ENCODE assay signal across 22 cellular contexts in genomic region chr16:60646631-60647030, GRCh38.
A peak's percentile ranks its signal among the peaks of the same experiment; 100 is the strongest.
DNase-seq lines count a peak whose midpoint lies in the region; FAIRE-seq and TF ChIP-seq lines count a peak whose summit lies in the region.
"Had no signal": no experiment of that assay in that cellular context is flagged by ENCODE, and none has a peak within 500 bp of the region (broad histone marks: within the 10 kb centered on the region; RNA-seq: fewer than 3 reads in every experiment).

No MANE protein-coding gene starts in this region.

- H3K9ac ChIP-seq in mammary epithelial cell (ENCODE audit: insufficient read depth, low read length), result no peak overlapping the region
- no peak overlapping the region for H3K9ac ChIP-seq in astrocyte (ENCODE audit: low read length)
- H3K9ac ChIP-seq in keratinocyte (ENCODE audit: control insufficient read depth, extremely low read depth, insufficient read depth, low read length), result no peak overlapping the region
- H3K9ac ChIP-seq: BLaER1 treated with 17β-estradiol and CSF1 and Interleukin-3, amounts not matched to agents 10 nM and 100 nM had no signal

- H3K79me2 ChIP-seq in mammary epithelial cell (ENCODE audit: insufficient read depth, low read length) (no peaks in the 10 kb centered on the region), astrocyte (ENCODE audit: insufficient read depth, low read length) (no peaks in the 10 kb centered on the region), keratinocyte (ENCODE audit: control insufficient read depth, insufficient read depth, low read length) (no peaks in the 10 kb centered on the region)

- H3K27me3 Mint-ChIP-seq in astrocyte (ENCODE audit: low read depth, unreplicated experiment), result no peaks in the 10 kb centered on the region
- H3K27me3 Mint-ChIP-seq in glutamatergic neuron (ENCODE audit: unreplicated experiment), result no peaks in the 10 kb centered on the region
- H3K27me3 Mint-ChIP-seq: B cell; CD4-positive, alpha-beta T cell had no signal

- H3K9me3 Mint-ChIP-seq in astrocyte (ENCODE audit: unreplicated experiment) (peaks cover 2% of the 10 kb centered on the region), glutamatergic neuron (ENCODE audit: unreplicated experiment) (no peaks in the 10 kb centered on the region)

- no peaks in the 10 kb centered on the region for H4K20me1 ChIP-seq in mammary epithelial cell (ENCODE audit: insufficient read depth, low read length)
- H4K20me1 ChIP-seq in astrocyte (ENCODE audit: insufficient read depth, low read length), result no peaks in the 10 kb centered on the region
- no peaks in the 10 kb centered on the region for H4K20me1 ChIP-seq in keratinocyte (ENCODE audit: control insufficient read depth, extremely low read depth, insufficient read depth, low read length)
- H4K20me1 ChIP-seq: BLaER1 treated with 17β-estradiol and CSF1 and Interleukin-3, amounts not matched to agents 10 nM and 100 nM had no signal

- 26% methylated on average over 4 of the region's 4 CpGs for WGBS in mammary epithelial cell (ENCODE audit: low coverage, missing lambda C conversion rate)

- no peak overlapping the region for H3K4me3 ChIP-seq in mammary epithelial cell (replicated peaks in 1 of 3; ENCODE audit: insufficient read depth in 1 of 3, low read depth in 2 of 3, low read length in 3 of 3)
- H3K4me3 ChIP-seq in breast epithelium, result no peak overlapping the region
- H3K4me3 ChIP-seq in astrocyte (ENCODE audit: insufficient read depth, low read depth, low read length), result no peak overlapping the region
- H3K4me3 ChIP-seq in keratinocyte (ENCODE audit: control insufficient read depth in 2 of 3, extremely low read depth in 1 of 3, insufficient read depth in 2 of 3, low read depth in 1 of 3, low read length in 3 of 3), result no peak overlapping the region
- H3K4me3 ChIP-seq: A549; BLaER1 treated with 17β-estradiol and CSF1 and Interleukin-3, amounts not matched to agents 10 nM and 100 nM had no signal

- dilution Hi-C loops in mammary epithelial cell (cut with HindIII; ENCODE audit: low sequenced_read_pairs), result no loop called here
- dilution Hi-C loops in keratinocyte (cut with MboI; ENCODE audit: extremely low pct_ligation_motif_present, low sequenced_read_pairs), result no loop called here

- H3K27ac ChIP-seq in mammary epithelial cell (ENCODE audit: insufficient read depth, low read depth, low read length) (peak overlapping the region; percentile 50), breast epithelium (no peak overlapping the region), astrocyte (ENCODE audit: low read depth, low read length) (no peak overlapping the region), keratinocyte (ENCODE audit: control insufficient read depth, insufficient read depth, low read length) (no peak overlapping the region)
- H3K27ac ChIP-seq: 22Rv1; A549; BLaER1 treated with 17β-estradiol and CSF1 and Interleukin-3, amounts not matched to agents 10 nM and 100 nM; C4-2B had no signal

- H3K27me3 ChIP-seq in mammary epithelial cell (ENCODE audit: insufficient read depth, low read length), result no peaks in the 10 kb centered on the region
- H3K27me3 ChIP-seq in breast epithelium, result no peaks in the 10 kb centered on the region
- H3K27me3 ChIP-seq in astrocyte (ENCODE audit: insufficient read depth, low read length), result no peaks in the 10 kb centered on the region
- H3K27me3 ChIP-seq in keratinocyte (ENCODE audit: control insufficient read depth, extremely low read depth, insufficient read depth, low read length), result no peaks in the 10 kb centered on the region
- H3K27me3 ChIP-seq: BLaER1 treated with 17β-estradiol and CSF1 and Interleukin-3, amounts not matched to agents 10 nM and 100 nM had no signal

- TF ChIP-seq CTCF in mammary epithelial cell (conservative IDR thresholded peaks at IDR 0.05 in 1 of 2, IDR thresholded peaks at IDR 0.05 in 1 of 2; ENCODE audit: extremely low read depth in 1 of 2, insufficient read depth in 1 of 2, low read depth in 1 of 2, low read length in 2 of 2), result no peak
- no peak for TF ChIP-seq CTCF in breast epithelium (IDR thresholded peaks at IDR 0.05)
- TF ChIP-seq CTCF in astrocyte (IDR thresholded peaks at IDR 0.05; ENCODE audit: insufficient read depth, low read depth, low read length), result no peak
- TF ChIP-seq CTCF in keratinocyte (optimal IDR thresholded peaks at IDR 0.05 in 1 of 3, IDR thresholded peaks at IDR 0.05 in 1 of 3, conservative IDR thresholded peaks at IDR 0.05 in 1 of 3; ENCODE audit: extremely low read depth in 1 of 3, insufficient read depth in 2 of 3, low read length in 3 of 3), result no peak
- no peak for TF ChIP-seq CTCF in glutamatergic neuron (IDR thresholded peaks at IDR 0.05; ENCODE audit: partially characterized antibody, unreplicated experiment)

- H2AFZ ChIP-seq in mammary epithelial cell (ENCODE audit: low read depth, low read length) (peak overlapping the region; percentile 17), astrocyte (ENCODE audit: low read depth, low read length) (no peak overlapping the region), keratinocyte (ENCODE audit: control insufficient read depth, low read length) (no peak overlapping the region)

- no peak for TF ChIP-seq POLR2A in breast epithelium (IDR thresholded peaks at IDR 0.05)

- H3K9me3 ChIP-seq in mammary epithelial cell (replicated peaks; ENCODE audit: insufficient read depth, low read length) (no peaks in the 10 kb centered on the region), breast epithelium (no peaks in the 10 kb centered on the region), astrocyte (ENCODE audit: insufficient read depth, low read depth, low read length) (peaks cover under 1% of the 10 kb centered on the region), keratinocyte (ENCODE audit: control insufficient read depth, low read depth, low read length) (peaks cover 2% of the 10 kb centered on the region)
- H3K9me3 ChIP-seq: A549; BLaER1 treated with 17β-estradiol and CSF1 and Interleukin-3, amounts not matched to agents 10 nM and 100 nM; Caco-2 had no signal

- no peaks in the 10 kb centered on the region for H3K9me1 ChIP-seq in keratinocyte (ENCODE audit: control insufficient read depth, extremely low read depth, insufficient read depth, low read length)

- FAIRE-seq in astrocyte (lab: Jason Lieb, UNC) (no peak), keratinocyte (lab: Jason Lieb, UNC) (no peak)
- FAIRE-seq: A549, G401.6, GM12891, GM19239 had no signal

- H3K27ac Mint-ChIP-seq in astrocyte (ENCODE audit: unreplicated experiment) (no peak overlapping the region), glutamatergic neuron (ENCODE audit: unreplicated experiment) (no peak overlapping the region)
- H3K27ac Mint-ChIP-seq: B cell; CD4-positive, alpha-beta T cell; CD8-positive, alpha-beta T cell had no signal

- intact Hi-C loops in mammary epithelial cell (cut with micrococcal nuclease), result no loop called here
- intact Hi-C loops in breast epithelium (cut with DNase I; ENCODE audit: low total_unique reads), result loop anchor here (10.0 kb wide), 1 partner anchor 472 kb away; no protein-coding TSS in a partner anchor

- H3K36me3 ChIP-seq in mammary epithelial cell (ENCODE audit: insufficient read depth, low read length) (no peaks in the 10 kb centered on the region), breast epithelium (no peaks in the 10 kb centered on the region), astrocyte (ENCODE audit: insufficient read depth, low read length) (no peaks in the 10 kb centered on the region), keratinocyte (ENCODE audit: control insufficient read depth in 2 of 2, extremely low read depth in 1 of 2, insufficient read depth in 2 of 2, low read length in 2 of 2) (no peaks in the 10 kb centered on the region)
- H3K36me3 ChIP-seq: BLaER1 treated with 17β-estradiol and CSF1 and Interleukin-3, amounts not matched to agents 10 nM and 100 nM had no signal

- H3K4me2 ChIP-seq in mammary epithelial cell (ENCODE audit: insufficient read depth, low read depth, low read length), result no peak overlapping the region
- no peak overlapping the region for H3K4me2 ChIP-seq in astrocyte (ENCODE audit: low read length)
- H3K4me2 ChIP-seq in keratinocyte (ENCODE audit: control insufficient read depth, extremely low read depth, insufficient read depth, low read depth, low read length), result no peak overlapping the region
- H3K4me2 ChIP-seq: A549; BLaER1 treated with 17β-estradiol and CSF1 and Interleukin-3, amounts not matched to agents 10 nM and 100 nM had no signal

- no peak overlapping the region for H3K4me3 Mint-ChIP-seq in astrocyte (ENCODE audit: unreplicated experiment)
- no peak overlapping the region for H3K4me3 Mint-ChIP-seq in glutamatergic neuron (ENCODE audit: unreplicated experiment)
- H3K4me3 Mint-ChIP-seq: B cell; CD4-positive, alpha-beta T cell; CD8-positive, alpha-beta T cell had no signal

- BruUV-seq in mammary epithelial cell (replicated peaks; lab: Mats Ljungman, UMichigan), result no TSS peak

- DNase-seq in mammary epithelial cell, result no peak
- DNase-seq in breast epithelium (ENCODE audit: low spot score in 2 of 2), result no peak
- peak; percentile 10 for DNase-seq in astrocyte (ENCODE audit: low read depth)
- peak; percentile 38 for DNase-seq in keratinocyte (ENCODE audit: low read depth, low spot score)
- no peak for DNase-seq in activated CD4-positive, alpha-beta T cell treated with anti-CD3 and anti-CD28 coated beads, Interleukin-2, amount 50 U/mL, for 4 hours
- no peak for DNase-seq in pons (ENCODE audit: low spot score)
- DNase-seq in glutamatergic neuron, result no peak
- DNase-seq: AML-193; Caco-2; Calu3; CD4-positive, alpha-beta T cell; CD8-positive, alpha-beta T cell; DMS79 treated with DMSO at 0.1 percent for 48 hours; GF-D8 had no signal

- H3K4me1 Mint-ChIP-seq in astrocyte (ENCODE audit: low read depth, unreplicated experiment) (peaks cover 15% of the 10 kb centered on the region), glutamatergic neuron (ENCODE audit: low read depth, unreplicated experiment) (no peaks in the 10 kb centered on the region)
- H3K4me1 Mint-ChIP-seq: B cell had no signal

- peaks cover 30% of the 10 kb centered on the region for H3K4me1 ChIP-seq in mammary epithelial cell (ENCODE audit: insufficient read depth, low read length)
- no peaks in the 10 kb centered on the region for H3K4me1 ChIP-seq in breast epithelium
- no peaks in the 10 kb centered on the region for H3K4me1 ChIP-seq in astrocyte (ENCODE audit: insufficient read depth, low read length)
- peaks cover 20% of the 10 kb centered on the region for H3K4me1 ChIP-seq in keratinocyte (ENCODE audit: control insufficient read depth, extremely low read depth, insufficient read depth, low read length)
- H3K4me1 ChIP-seq: A549; BLaER1 treated with 17β-estradiol and CSF1 and Interleukin-3, amounts not matched to agents 10 nM and 100 nM; Caco-2 had no signal

- H3K36me3 Mint-ChIP-seq in astrocyte (ENCODE audit: low read depth, unreplicated experiment) (no peaks in the 10 kb centered on the region), glutamatergic neuron (ENCODE audit: unreplicated experiment) (no peaks in the 10 kb centered on the region)
- H3K36me3 Mint-ChIP-seq: CD8-positive, alpha-beta T cell had no signal

- CTCF ChIA-PET in mammary epithelial cell (lab: Charles Lee; ENCODE audit: low non-redundant PET), result no interaction called here

- in situ Hi-C loops in mammary epithelial cell (cut with MboI; ENCODE audit: low sequenced_read_pairs in 2 of 2), result no loop called here

Comparison
In these comparisons a context has a peak if more than half of its experiments do, and no peak if none do; other contexts are left out.
1. DNase-seq: peak in astrocyte (single experiment) and keratinocyte (single experiment); none in mammary epithelial cell (single experiment), breast epithelium (0 of 2), activated CD4-positive, alpha-beta T cell treated with anti-CD3 and anti-CD28 coated beads, Interleukin-2, amount 50 U/mL, for 4 hours (0 of 2), pons (single experiment) and glutamatergic neuron (single experiment).